1 cellular context compared by ENCODE assay signal in genomic region chr20:50931306-50932015, GRCh38.
TF ChIP-seq lines count a peak whose summit lies in the region.

ADNP (minus strand) TSS chr20:50931437; CDS start chr20:50903996, 27,441 bp downstream.

TF ChIP-seq in HepG2, 621 proteins besides CTCF, POLR2A, EP300 and RAD21 (continued from another document and continues in another):
- TF ChIP-seq PHF8 (CRISPR knock-in tag; IDR thresholded peaks at IDR 0.05) (peak; percentile 27; the same call in 1 of the 2 replicates), PAWR (CRISPR knock-in tag; IDR thresholded peaks at IDR 0.05; ENCODE audit: borderline replicate concordance) (no peak), RFX5 (IDR thresholded peaks at IDR 0.05; ENCODE audit: low read depth, low read length) (no peak), ZNF570 (CRISPR knock-in tag; IDR thresholded peaks at IDR 0.05; ENCODE audit: borderline replicate concordance) (no peak), ZSCAN22 (CRISPR knock-in tag; IDR thresholded peaks at IDR 0.05) (no peak), MEIS1 (CRISPR knock-in tag; IDR thresholded peaks at IDR 0.05; ENCODE audit: borderline replicate concordance) (peak; percentile 48; the same call in 1 of the 2 replicates), HES4 (CRISPR knock-in tag; IDR thresholded peaks at IDR 0.05; ENCODE audit: borderline replicate concordance) (peak; percentile 48; the same call in 1 of the 2 replicates), ZUFSP (CRISPR knock-in tag; IDR thresholded peaks at IDR 0.05; ENCODE audit: borderline replicate concordance) (no peak), RXRB (CRISPR knock-in tag; IDR thresholded peaks at IDR 0.05; ENCODE audit: borderline replicate concordance) (no peak), ZNF816 (CRISPR knock-in tag; IDR thresholded peaks at IDR 0.05; ENCODE audit: borderline replicate concordance) (no peak), ZNF746 (CRISPR knock-in tag; IDR thresholded peaks at IDR 0.05) (no peak), RELA (CRISPR knock-in tag; IDR thresholded peaks at IDR 0.05) (no peak), SOX6 (IDR thresholded peaks at IDR 0.05) (no peak), SOX6 (CRISPR knock-in tag; IDR thresholded peaks at IDR 0.05) (peak; percentile 69), ZBTB21 (CRISPR knock-in tag; IDR thresholded peaks at IDR 0.05) (no peak), ZNF773 (CRISPR knock-in tag; IDR thresholded peaks at IDR 0.05; ENCODE audit: borderline replicate concordance) (no peak), HOXA5 (CRISPR knock-in tag; IDR thresholded peaks at IDR 0.05) (peak; percentile 89), THAP11 (CRISPR knock-in tag; IDR thresholded peaks at IDR 0.05) (peak; percentile 73; the same call in 1 of the 2 replicates), FOXO4 (CRISPR knock-in tag; conservative IDR thresholded peaks at IDR 0.05) (no peak), ZNF782 (CRISPR knock-in tag; IDR thresholded peaks at IDR 0.05; ENCODE audit: borderline replicate concordance) (0 out of 2 replicates have a peak, but pooled peaks have one; percentile 62), ZBTB8A (CRISPR knock-in tag; IDR thresholded peaks at IDR 0.05; ENCODE audit: borderline replicate concordance, low read depth) (no peak), AGO1 (IDR thresholded peaks at IDR 0.05; ENCODE audit: low read depth, low read length, poor library complexity, severe bottlenecking) (peak; percentile 63), ZNF253 (CRISPR knock-in tag; IDR thresholded peaks at IDR 0.05; ENCODE audit: borderline replicate concordance) (peak; percentile 36; the same call in 1 of the 2 replicates), CSRNP2 (CRISPR knock-in tag; conservative IDR thresholded peaks at IDR 0.05; ENCODE audit: low read depth) (no peak), RXRA (CRISPR knock-in tag; IDR thresholded peaks at IDR 0.05) (peak; percentile 61), GABPB1 (CRISPR knock-in tag; IDR thresholded peaks at IDR 0.05) (peak; percentile 94), ZNF790 (CRISPR knock-in tag; IDR thresholded peaks at IDR 0.05; ENCODE audit: borderline replicate concordance) (peak; percentile 63; the same call in 1 of the 2 replicates), ZNF317 (CRISPR knock-in tag; IDR thresholded peaks at IDR 0.05) (peak; percentile 53; the same call in 1 of the 2 replicates), BRD4 (CRISPR knock-in tag; IDR thresholded peaks at IDR 0.05) (peak; percentile 52; the same call in 1 of the 2 replicates), ZNF513 (CRISPR knock-in tag; conservative IDR thresholded peaks at IDR 0.05) (no peak)
- TF ChIP-seq, protein P1, sequence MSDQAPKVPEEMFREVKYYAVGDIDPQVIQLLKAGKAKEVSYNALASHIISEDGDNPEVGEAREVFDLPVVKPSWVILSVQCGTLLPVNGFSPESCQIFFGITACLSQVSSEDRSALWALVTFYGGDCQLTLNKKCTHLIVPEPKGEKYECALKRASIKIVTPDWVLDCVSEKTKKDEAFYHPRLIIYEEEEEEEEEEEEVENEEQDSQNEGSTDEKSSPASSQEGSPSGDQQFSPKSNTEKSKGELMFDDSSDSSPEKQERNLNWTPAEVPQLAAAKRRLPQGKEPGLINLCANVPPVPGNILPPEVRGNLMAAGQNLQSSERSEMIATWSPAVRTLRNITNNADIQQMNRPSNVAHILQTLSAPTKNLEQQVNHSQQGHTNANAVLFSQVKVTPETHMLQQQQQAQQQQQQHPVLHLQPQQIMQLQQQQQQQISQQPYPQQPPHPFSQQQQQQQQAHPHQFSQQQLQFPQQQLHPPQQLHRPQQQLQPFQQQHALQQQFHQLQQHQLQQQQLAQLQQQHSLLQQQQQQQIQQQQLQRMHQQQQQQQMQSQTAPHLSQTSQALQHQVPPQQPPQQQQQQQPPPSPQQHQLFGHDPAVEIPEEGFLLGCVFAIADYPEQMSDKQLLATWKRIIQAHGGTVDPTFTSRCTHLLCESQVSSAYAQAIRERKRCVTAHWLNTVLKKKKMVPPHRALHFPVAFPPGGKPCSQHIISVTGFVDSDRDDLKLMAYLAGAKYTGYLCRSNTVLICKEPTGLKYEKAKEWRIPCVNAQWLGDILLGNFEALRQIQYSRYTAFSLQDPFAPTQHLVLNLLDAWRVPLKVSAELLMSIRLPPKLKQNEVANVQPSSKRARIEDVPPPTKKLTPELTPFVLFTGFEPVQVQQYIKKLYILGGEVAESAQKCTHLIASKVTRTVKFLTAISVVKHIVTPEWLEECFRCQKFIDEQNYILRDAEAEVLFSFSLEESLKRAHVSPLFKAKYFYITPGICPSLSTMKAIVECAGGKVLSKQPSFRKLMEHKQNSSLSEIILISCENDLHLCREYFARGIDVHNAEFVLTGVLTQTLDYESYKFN (CRISPR knock-in tag; conservative IDR thresholded peaks at IDR 0.05), result 0 out of 2 replicates have a peak, but pooled peaks have one; percentile 19
- TF ChIP-seq, protein P2, sequence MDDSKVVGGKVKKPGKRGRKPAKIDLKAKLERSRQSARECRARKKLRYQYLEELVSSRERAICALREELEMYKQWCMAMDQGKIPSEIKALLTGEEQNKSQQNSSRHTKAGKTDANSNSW (CRISPR knock-in tag; IDR thresholded peaks at IDR 0.05; ENCODE audit: borderline replicate concordance), result no peak
- TF ChIP-seq, protein P3, sequence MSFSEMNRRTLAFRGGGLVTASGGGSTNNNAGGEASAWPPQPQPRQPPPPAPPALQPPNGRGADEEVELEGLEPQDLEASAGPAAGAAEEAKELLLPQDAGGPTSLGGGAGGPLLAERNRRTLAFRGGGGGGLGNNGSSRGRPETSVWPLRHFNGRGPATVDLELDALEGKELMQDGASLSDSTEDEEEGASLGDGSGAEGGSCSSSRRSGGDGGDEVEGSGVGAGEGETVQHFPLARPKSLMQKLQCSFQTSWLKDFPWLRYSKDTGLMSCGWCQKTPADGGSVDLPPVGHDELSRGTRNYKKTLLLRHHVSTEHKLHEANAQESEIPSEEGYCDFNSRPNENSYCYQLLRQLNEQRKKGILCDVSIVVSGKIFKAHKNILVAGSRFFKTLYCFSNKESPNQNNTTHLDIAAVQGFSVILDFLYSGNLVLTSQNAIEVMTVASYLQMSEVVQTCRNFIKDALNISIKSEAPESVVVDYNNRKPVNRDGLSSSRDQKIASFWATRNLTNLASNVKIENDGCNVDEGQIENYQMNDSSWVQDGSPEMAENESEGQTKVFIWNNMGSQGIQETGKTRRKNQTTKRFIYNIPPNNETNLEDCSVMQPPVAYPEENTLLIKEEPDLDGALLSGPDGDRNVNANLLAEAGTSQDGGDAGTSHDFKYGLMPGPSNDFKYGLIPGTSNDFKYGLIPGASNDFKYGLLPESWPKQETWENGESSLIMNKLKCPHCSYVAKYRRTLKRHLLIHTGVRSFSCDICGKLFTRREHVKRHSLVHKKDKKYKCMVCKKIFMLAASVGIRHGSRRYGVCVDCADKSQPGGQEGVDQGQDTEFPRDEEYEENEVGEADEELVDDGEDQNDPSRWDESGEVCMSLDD (CRISPR knock-in tag; IDR thresholded peaks at IDR 0.05; ENCODE audit: borderline replicate concordance), result peak; percentile 94
- TF ChIP-seq, protein P4, sequence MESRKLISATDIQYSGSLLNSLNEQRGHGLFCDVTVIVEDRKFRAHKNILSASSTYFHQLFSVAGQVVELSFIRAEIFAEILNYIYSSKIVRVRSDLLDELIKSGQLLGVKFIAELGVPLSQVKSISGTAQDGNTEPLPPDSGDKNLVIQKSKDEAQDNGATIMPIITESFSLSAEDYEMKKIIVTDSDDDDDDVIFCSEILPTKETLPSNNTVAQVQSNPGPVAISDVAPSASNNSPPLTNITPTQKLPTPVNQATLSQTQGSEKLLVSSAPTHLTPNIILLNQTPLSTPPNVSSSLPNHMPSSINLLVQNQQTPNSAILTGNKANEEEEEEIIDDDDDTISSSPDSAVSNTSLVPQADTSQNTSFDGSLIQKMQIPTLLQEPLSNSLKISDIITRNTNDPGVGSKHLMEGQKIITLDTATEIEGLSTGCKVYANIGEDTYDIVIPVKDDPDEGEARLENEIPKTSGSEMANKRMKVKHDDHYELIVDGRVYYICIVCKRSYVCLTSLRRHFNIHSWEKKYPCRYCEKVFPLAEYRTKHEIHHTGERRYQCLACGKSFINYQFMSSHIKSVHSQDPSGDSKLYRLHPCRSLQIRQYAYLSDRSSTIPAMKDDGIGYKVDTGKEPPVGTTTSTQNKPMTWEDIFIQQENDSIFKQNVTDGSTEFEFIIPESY (CRISPR knock-in tag; IDR thresholded peaks at IDR 0.05), result peak; percentile 100
- TF ChIP-seq, protein P5, sequence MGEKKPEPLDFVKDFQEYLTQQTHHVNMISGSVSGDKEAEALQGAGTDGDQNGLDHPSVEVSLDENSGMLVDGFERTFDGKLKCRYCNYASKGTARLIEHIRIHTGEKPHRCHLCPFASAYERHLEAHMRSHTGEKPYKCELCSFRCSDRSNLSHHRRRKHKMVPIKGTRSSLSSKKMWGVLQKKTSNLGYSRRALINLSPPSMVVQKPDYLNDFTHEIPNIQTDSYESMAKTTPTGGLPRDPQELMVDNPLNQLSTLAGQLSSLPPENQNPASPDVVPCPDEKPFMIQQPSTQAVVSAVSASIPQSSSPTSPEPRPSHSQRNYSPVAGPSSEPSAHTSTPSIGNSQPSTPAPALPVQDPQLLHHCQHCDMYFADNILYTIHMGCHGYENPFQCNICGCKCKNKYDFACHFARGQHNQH (CRISPR knock-in tag; IDR thresholded peaks at IDR 0.05), result 0 out of 2 replicates have a peak, but pooled peaks have one; percentile 47
- TF ChIP-seq, protein P6, sequence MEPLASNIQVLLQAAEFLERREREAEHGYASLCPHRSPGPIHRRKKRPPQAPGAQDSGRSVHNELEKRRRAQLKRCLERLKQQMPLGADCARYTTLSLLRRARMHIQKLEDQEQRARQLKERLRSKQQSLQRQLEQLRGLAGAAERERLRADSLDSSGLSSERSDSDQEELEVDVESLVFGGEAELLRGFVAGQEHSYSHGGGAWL (CRISPR knock-in tag; IDR thresholded peaks at IDR 0.05), result peak; percentile 70; the same call in 1 of the 2 replicates
